In the genomic region with DNA sequence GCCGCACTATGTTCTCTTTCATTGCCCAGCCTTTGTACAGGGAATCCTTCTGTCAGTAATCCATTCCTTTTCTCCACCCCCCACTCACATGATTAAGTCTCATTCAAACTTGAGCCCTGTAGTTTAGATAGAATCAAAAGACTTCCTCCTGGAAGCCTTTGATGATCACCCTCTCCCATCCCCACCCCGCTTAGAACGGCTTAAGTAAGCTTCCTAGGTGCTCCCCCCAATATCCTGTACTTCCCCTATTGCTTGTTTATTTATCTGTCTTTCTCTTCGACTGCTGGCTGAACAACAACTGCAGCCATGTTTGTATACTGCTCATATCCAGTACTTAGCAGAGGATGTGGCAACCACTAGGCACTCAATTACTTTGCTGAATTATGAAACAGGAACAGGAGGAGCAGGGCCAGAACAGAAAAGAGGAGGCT, we compare ENCODE assay signal across 1 cellular context.
TF ChIP-seq lines count a peak whose summit lies in the region.

No MANE protein-coding gene starts in this region.

TF ChIP-seq in HepG2, 621 proteins besides CTCF, POLR2A, EP300 and RAD21 (continued from another document and continues in another):
- TF ChIP-seq, protein P1, sequence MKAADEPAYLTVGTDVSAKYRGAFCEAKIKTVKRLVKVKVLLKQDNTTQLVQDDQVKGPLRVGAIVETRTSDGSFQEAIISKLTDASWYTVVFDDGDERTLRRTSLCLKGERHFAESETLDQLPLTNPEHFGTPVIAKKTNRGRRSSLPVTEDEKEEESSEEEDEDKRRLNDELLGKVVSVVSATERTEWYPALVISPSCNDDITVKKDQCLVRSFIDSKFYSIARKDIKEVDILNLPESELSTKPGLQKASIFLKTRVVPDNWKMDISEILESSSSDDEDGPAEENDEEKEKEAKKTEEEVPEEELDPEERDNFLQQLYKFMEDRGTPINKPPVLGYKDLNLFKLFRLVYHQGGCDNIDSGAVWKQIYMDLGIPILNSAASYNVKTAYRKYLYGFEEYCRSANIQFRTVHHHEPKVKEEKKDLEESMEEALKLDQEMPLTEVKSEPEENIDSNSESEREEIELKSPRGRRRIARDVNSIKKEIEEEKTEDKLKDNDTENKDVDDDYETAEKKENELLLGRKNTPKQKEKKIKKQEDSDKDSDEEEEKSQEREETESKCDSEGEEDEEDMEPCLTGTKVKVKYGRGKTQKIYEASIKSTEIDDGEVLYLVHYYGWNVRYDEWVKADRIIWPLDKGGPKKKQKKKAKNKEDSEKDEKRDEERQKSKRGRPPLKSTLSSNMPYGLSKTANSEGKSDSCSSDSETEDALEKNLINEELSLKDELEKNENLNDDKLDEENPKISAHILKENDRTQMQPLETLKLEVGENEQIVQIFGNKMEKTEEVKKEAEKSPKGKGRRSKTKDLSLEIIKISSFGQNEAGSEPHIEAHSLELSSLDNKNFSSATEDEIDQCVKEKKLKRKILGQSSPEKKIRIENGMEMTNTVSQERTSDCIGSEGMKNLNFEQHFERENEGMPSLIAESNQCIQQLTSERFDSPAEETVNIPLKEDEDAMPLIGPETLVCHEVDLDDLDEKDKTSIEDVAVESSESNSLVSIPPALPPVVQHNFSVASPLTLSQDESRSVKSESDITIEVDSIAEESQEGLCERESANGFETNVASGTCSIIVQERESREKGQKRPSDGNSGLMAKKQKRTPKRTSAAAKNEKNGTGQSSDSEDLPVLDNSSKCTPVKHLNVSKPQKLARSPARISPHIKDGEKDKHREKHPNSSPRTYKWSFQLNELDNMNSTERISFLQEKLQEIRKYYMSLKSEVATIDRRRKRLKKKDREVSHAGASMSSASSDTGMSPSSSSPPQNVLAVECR (CRISPR knock-in tag; IDR thresholded peaks at IDR 0.05; ENCODE audit: borderline replicate concordance), result no peak; the same call in 1 of the 2 replicates
- no peak for TF ChIP-seq ZNF24 (IDR thresholded peaks at IDR 0.05)
- TF ChIP-seq, protein P2, sequence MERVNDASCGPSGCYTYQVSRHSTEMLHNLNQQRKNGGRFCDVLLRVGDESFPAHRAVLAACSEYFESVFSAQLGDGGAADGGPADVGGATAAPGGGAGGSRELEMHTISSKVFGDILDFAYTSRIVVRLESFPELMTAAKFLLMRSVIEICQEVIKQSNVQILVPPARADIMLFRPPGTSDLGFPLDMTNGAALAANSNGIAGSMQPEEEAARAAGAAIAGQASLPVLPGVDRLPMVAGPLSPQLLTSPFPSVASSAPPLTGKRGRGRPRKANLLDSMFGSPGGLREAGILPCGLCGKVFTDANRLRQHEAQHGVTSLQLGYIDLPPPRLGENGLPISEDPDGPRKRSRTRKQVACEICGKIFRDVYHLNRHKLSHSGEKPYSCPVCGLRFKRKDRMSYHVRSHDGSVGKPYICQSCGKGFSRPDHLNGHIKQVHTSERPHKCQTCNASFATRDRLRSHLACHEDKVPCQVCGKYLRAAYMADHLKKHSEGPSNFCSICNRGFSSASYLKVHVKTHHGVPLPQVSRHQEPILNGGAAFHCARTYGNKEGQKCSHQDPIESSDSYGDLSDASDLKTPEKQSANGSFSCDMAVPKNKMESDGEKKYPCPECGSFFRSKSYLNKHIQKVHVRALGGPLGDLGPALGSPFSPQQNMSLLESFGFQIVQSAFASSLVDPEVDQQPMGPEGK (CRISPR knock-in tag; IDR thresholded peaks at IDR 0.05), result peak; percentile 91
- TF ChIP-seq, protein P3, sequence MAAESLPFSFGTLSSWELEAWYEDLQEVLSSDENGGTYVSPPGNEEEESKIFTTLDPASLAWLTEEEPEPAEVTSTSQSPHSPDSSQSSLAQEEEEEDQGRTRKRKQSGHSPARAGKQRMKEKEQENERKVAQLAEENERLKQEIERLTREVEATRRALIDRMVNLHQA (CRISPR knock-in tag; IDR thresholded peaks at IDR 0.05), result no peak
- peak; percentile 73; the same call in 1 of the 2 replicates for TF ChIP-seq SMAD3 (CRISPR knock-in tag; IDR thresholded peaks at IDR 0.05)
- TF ChIP-seq ZNF761 (CRISPR knock-in tag; conservative IDR thresholded peaks at IDR 0.05), result no peak
- TF ChIP-seq CCAR2 (optimal IDR thresholded peaks at IDR 0.05; ENCODE audit: low read depth, low read length), result no peak
- no peak for TF ChIP-seq ZNF496 (CRISPR knock-in tag; IDR thresholded peaks at IDR 0.05; ENCODE audit: insufficient replicate concordance)
- TF ChIP-seq, protein P4, sequence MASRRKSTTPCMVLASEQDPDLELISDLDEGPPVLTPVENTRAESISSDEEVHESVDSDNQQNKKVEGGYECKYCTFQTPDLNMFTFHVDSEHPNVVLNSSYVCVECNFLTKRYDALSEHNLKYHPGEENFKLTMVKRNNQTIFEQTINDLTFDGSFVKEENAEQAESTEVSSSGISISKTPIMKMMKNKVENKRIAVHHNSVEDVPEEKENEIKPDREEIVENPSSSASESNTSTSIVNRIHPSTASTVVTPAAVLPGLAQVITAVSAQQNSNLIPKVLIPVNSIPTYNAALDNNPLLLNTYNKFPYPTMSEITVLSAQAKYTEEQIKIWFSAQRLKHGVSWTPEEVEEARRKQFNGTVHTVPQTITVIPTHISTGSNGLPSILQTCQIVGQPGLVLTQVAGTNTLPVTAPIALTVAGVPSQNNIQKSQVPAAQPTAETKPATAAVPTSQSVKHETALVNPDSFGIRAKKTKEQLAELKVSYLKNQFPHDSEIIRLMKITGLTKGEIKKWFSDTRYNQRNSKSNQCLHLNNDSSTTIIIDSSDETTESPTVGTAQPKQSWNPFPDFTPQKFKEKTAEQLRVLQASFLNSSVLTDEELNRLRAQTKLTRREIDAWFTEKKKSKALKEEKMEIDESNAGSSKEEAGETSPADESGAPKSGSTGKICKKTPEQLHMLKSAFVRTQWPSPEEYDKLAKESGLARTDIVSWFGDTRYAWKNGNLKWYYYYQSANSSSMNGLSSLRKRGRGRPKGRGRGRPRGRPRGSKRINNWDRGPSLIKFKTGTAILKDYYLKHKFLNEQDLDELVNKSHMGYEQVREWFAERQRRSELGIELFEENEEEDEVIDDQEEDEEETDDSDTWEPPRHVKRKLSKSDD (CRISPR knock-in tag; IDR thresholded peaks at IDR 0.05; ENCODE audit: low read depth), result no peak
- TF ChIP-seq SRSF4 (IDR thresholded peaks at IDR 0.05; ENCODE audit: low read depth, low read length, poor library complexity, severe bottlenecking), result no peak
- TF ChIP-seq TBL1XR1 (IDR thresholded peaks at IDR 0.05; ENCODE audit: borderline replicate concordance, low read length, partially characterized antibody), result no peak
- TF ChIP-seq ZNF331 (CRISPR knock-in tag; IDR thresholded peaks at IDR 0.05), result peak; percentile 75; the same call in 1 of the 2 replicates
- TF ChIP-seq ZNF558 (CRISPR knock-in tag; IDR thresholded peaks at IDR 0.05; ENCODE audit: borderline replicate concordance), result no peak
- peak; percentile 94 for TF ChIP-seq ETV5 (CRISPR knock-in tag; IDR thresholded peaks at IDR 0.05; ENCODE audit: borderline replicate concordance)
- no peak for TF ChIP-seq IRX3 (CRISPR knock-in tag; IDR thresholded peaks at IDR 0.05; ENCODE audit: borderline replicate concordance, low read depth)
- TF ChIP-seq ZNF619 (CRISPR knock-in tag; IDR thresholded peaks at IDR 0.05), result no peak
- TF ChIP-seq, protein P5, sequence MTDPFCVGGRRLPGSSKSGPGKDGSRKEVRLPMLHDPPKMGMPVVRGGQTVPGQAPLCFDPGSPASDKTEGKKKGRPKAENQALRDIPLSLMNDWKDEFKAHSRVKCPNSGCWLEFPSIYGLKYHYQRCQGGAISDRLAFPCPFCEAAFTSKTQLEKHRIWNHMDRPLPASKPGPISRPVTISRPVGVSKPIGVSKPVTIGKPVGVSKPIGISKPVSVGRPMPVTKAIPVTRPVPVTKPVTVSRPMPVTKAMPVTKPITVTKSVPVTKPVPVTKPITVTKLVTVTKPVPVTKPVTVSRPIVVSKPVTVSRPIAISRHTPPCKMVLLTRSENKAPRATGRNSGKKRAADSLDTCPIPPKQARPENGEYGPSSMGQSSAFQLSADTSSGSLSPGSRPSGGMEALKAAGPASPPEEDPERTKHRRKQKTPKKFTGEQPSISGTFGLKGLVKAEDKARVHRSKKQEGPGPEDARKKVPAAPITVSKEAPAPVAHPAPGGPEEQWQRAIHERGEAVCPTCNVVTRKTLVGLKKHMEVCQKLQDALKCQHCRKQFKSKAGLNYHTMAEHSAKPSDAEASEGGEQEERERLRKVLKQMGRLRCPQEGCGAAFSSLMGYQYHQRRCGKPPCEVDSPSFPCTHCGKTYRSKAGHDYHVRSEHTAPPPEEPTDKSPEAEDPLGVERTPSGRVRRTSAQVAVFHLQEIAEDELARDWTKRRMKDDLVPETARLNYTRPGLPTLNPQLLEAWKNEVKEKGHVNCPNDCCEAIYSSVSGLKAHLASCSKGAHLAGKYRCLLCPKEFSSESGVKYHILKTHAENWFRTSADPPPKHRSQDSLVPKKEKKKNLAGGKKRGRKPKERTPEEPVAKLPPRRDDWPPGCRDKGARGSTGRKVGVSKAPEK (CRISPR knock-in tag; IDR thresholded peaks at IDR 0.05; ENCODE audit: borderline replicate concordance), result no peak
- TF ChIP-seq, protein P6, sequence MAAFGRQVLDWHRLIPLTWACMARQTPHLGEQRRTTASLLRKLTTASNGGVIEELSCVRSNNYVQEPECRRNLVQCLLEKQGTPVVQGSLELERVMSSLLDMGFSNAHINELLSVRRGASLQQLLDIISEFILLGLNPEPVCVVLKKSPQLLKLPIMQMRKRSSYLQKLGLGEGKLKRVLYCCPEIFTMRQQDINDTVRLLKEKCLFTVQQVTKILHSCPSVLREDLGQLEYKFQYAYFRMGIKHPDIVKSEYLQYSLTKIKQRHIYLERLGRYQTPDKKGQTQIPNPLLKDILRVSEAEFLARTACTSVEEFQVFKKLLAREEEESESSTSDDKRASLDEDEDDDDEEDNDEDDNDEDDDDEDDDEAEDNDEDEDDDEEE (CRISPR knock-in tag; IDR thresholded peaks at IDR 0.05), result no peak
- TF ChIP-seq, protein P7, sequence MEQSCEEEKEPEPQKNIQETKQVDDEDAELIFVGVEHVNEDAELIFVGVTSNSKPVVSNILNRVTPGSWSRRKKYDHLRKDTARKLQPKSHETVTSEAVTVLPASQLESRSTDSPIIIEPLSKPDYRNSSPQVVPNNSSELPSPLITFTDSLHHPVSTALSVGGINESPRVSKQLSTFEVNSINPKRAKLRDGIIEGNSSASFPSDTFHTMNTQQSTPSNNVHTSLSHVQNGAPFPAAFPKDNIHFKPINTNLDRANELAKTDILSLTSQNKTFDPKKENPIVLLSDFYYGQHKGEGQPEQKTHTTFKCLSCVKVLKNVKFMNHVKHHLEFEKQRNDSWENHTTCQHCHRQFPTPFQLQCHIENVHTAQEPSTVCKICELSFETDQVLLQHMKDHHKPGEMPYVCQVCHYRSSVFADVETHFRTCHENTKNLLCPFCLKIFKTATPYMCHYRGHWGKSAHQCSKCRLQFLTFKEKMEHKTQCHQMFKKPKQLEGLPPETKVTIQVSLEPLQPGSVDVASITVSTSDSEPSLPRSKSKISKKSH (CRISPR knock-in tag; IDR thresholded peaks at IDR 0.05; ENCODE audit: borderline replicate concordance), result no peak
- TF ChIP-seq, protein P8, sequence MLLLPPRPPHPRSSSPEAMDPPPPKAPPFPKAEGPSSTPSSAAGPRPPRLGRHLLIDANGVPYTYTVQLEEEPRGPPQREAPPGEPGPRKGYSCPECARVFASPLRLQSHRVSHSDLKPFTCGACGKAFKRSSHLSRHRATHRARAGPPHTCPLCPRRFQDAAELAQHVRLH (CRISPR knock-in tag; IDR thresholded peaks at IDR 0.05; ENCODE audit: borderline replicate concordance, low read depth), result no peak
- TF ChIP-seq, protein P9, sequence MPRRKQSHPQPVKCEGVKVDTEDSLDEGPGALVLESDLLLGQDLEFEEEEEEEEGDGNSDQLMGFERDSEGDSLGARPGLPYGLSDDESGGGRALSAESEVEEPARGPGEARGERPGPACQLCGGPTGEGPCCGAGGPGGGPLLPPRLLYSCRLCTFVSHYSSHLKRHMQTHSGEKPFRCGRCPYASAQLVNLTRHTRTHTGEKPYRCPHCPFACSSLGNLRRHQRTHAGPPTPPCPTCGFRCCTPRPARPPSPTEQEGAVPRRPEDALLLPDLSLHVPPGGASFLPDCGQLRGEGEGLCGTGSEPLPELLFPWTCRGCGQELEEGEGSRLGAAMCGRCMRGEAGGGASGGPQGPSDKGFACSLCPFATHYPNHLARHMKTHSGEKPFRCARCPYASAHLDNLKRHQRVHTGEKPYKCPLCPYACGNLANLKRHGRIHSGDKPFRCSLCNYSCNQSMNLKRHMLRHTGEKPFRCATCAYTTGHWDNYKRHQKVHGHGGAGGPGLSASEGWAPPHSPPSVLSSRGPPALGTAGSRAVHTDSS (CRISPR knock-in tag; conservative IDR thresholded peaks at IDR 0.05), result no peak
- no peak for TF ChIP-seq ZNF562 (CRISPR knock-in tag; IDR thresholded peaks at IDR 0.05; ENCODE audit: borderline replicate concordance)
- TF ChIP-seq RARG (CRISPR knock-in tag; IDR thresholded peaks at IDR 0.05; ENCODE audit: low read depth), result no peak
- 0 out of 2 replicates have a peak, but pooled peaks have one; percentile 77 for TF ChIP-seq HMG20B (CRISPR knock-in tag; conservative IDR thresholded peaks at IDR 0.05)
- TF ChIP-seq, protein P10, sequence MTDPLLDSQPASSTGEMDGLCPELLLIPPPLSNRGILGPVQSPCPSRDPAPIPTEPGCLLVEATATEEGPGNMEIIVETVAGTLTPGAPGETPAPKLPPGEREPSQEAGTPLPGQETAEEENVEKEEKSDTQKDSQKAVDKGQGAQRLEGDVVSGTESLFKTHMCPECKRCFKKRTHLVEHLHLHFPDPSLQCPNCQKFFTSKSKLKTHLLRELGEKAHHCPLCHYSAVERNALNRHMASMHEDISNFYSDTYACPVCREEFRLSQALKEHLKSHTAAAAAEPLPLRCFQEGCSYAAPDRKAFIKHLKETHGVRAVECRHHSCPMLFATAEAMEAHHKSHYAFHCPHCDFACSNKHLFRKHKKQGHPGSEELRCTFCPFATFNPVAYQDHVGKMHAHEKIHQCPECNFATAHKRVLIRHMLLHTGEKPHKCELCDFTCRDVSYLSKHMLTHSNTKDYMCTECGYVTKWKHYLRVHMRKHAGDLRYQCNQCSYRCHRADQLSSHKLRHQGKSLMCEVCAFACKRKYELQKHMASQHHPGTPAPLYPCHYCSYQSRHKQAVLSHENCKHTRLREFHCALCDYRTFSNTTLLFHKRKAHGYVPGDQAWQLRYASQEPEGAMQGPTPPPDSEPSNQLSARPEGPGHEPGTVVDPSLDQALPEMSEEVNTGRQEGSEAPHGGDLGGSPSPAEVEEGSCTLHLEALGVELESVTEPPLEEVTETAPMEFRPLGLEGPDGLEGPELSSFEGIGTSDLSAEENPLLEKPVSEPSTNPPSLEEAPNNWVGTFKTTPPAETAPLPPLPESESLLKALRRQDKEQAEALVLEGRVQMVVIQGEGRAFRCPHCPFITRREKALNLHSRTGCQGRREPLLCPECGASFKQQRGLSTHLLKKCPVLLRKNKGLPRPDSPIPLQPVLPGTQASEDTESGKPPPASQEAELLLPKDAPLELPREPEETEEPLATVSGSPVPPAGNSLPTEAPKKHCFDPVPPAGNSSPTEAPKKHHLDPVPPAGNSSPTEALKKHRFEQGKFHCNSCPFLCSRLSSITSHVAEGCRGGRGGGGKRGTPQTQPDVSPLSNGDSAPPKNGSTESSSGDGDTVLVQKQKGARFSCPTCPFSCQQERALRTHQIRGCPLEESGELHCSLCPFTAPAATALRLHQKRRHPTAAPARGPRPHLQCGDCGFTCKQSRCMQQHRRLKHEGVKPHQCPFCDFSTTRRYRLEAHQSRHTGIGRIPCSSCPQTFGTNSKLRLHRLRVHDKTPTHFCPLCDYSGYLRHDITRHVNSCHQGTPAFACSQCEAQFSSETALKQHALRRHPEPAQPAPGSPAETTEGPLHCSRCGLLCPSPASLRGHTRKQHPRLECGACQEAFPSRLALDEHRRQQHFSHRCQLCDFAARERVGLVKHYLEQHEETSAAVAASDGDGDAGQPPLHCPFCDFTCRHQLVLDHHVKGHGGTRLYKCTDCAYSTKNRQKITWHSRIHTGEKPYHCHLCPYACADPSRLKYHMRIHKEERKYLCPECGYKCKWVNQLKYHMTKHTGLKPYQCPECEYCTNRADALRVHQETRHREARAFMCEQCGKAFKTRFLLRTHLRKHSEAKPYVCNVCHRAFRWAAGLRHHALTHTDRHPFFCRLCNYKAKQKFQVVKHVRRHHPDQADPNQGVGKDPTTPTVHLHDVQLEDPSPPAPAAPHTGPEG (CRISPR knock-in tag; IDR thresholded peaks at IDR 0.05), result no peak
- no peak for TF ChIP-seq ZNF33B (CRISPR knock-in tag; IDR thresholded peaks at IDR 0.05)
- no peak for TF ChIP-seq ZZZ3 (CRISPR knock-in tag; IDR thresholded peaks at IDR 0.05; ENCODE audit: borderline replicate concordance)
- 0 out of 2 replicates have a peak, but pooled peaks have one; percentile 24 for TF ChIP-seq ARNTL (CRISPR knock-in tag; IDR thresholded peaks at IDR 0.05)
